29 cellular contexts compared by ENCODE assay signal in genomic region chr2:43274721-43275120, GRCh38.
"Had no signal": no experiment of that assay in that cellular context is flagged by ENCODE, and none has a peak within 500 bp of the region (broad histone marks: within the 10 kb centered on the region; RNA-seq: fewer than 3 reads in every experiment).

No MANE protein-coding gene starts in this region.

- H3K27ac Mint-ChIP-seq: activated CD8-positive, alpha-beta T cell treated with anti-CD3 and anti-CD28 coated beads, Interleukin-2, amount 10 ng/mL, durations not matched to agents 7 days and 5 days; activated naive CD4-positive, alpha-beta T cell treated with anti-CD3 and anti-CD28 coated beads, Interleukin-2, amount 50 U/mL, for 24 hours; activated T-helper 1 cell treated with anti-CD3 and anti-CD28 coated beads, Interleukin-12 subunit alpha, Interleukin-12 subunit beta, Interleukin-2, Interleukin-4 antibody, amounts not matched to agents 30 ng/mL and 10 ng/mL and 1 ng/mL, durations not matched to agents 14 hours and 24 hours and 36 hours; T-helper 1 cell treated with Interleukin-12 subunit alpha and Interleukin-12 subunit beta and Interleukin-4 antibody, amounts not matched to agents 30 μg/mL and 1 μg/mL, for 36 hours; WTC11 had no signal

- DNase-seq: activated CD4-positive, alpha-beta T cell treated with anti-CD3 and anti-CD28 coated beads for 48 hours; activated CD4-positive, alpha-beta T cell treated with anti-CD3 and anti-CD28 coated beads, Interleukin-2, amount 50 U/mL, for 4 hours; activated CD4-positive, CD25-positive, alpha-beta regulatory T cell treated with anti-CD3 and anti-CD28 coated beads, Interleukin-2, amount 50 U/mL, for 72 hours; activated CD8-positive, alpha-beta memory T cell treated with anti-CD3 and anti-CD28 coated beads, Interleukin-2, amount 50 U/mL, for 48 hours; activated CD8-positive, alpha-beta T cell treated with anti-CD3 and anti-CD28 coated beads, Interleukin-2, amount 10 ng/mL, durations not matched to agents 7 days and 5 days; activated effector memory CD4-positive, alpha-beta T cell treated with Interleukin-2 at 50 U/mL for 16 hours; activated naive CD4-positive, alpha-beta T cell; activated T-cell treated with anti-CD3 and anti-CD28 coated beads, Interleukin-2, amount 50 U/mL, for 1 hour; aorta; body of pancreas; Karpas-422; NCI-H1105 treated with DMSO at 0.1 percent for 48 hours; NCI-H1436 treated with DMSO at 0.1 percent for 48 hours; NCI-H187; NCI-H2081; NCI-H510A treated with DMSO at 0.1 percent for 48 hours; NCI-H69; NK-92 treated with Interleukin-12 subunit alpha and Interleukin-12 subunit beta, amount 100 ng/mL, for 24 hours; OCI-M1; RPMI8226; SJCRH30; T-helper 9 cell had no signal

- H3K4me3 ChIP-seq: body of pancreas, K562, SJCRH30 had no signal

- H3K9me3 Mint-ChIP-seq: activated naive CD4-positive, alpha-beta T cell treated with anti-CD3 and anti-CD28 coated beads, Interleukin-2, amount 50 U/mL, for 24 hours; activated T-helper 1 cell treated with anti-CD3 and anti-CD28 coated beads, Interleukin-12 subunit alpha, Interleukin-12 subunit beta, Interleukin-2, Interleukin-4 antibody, amounts not matched to agents 30 ng/mL and 10 ng/mL and 1 ng/mL, durations not matched to agents 14 hours and 24 hours and 36 hours; T-helper 1 cell treated with Interleukin-12 subunit alpha and Interleukin-12 subunit beta and Interleukin-4 antibody, amounts not matched to agents 30 μg/mL and 1 μg/mL, for 36 hours; WTC11 had no signal

- H3K27me3 ChIP-seq: body of pancreas, SJCRH30 had no signal

- H3K4me3 Mint-ChIP-seq: activated CD8-positive, alpha-beta T cell treated with anti-CD3 and anti-CD28 coated beads, Interleukin-2, amount 10 ng/mL, durations not matched to agents 7 days and 5 days; activated naive CD4-positive, alpha-beta T cell treated with anti-CD3 and anti-CD28 coated beads, Interleukin-2, amount 50 U/mL, for 24 hours; activated T-helper 1 cell treated with anti-CD3 and anti-CD28 coated beads, Interleukin-12 subunit alpha, Interleukin-12 subunit beta, Interleukin-2, Interleukin-4 antibody, amounts not matched to agents 30 ng/mL and 10 ng/mL and 1 ng/mL, durations not matched to agents 14 hours and 24 hours and 36 hours; T-helper 1 cell treated with Interleukin-12 subunit alpha and Interleukin-12 subunit beta and Interleukin-4 antibody, amounts not matched to agents 30 μg/mL and 1 μg/mL, for 36 hours; WTC11 had no signal

- H3K9me3 ChIP-seq: body of pancreas, SJCRH30 had no signal

- H3K4me1 Mint-ChIP-seq: activated naive CD4-positive, alpha-beta T cell treated with anti-CD3 and anti-CD28 coated beads, Interleukin-2, amount 50 U/mL, for 24 hours had no signal

- ATAC-seq: activated CD8-positive, alpha-beta T cell treated with anti-CD3 and anti-CD28 coated beads, Interleukin-2, amount 10 ng/mL, durations not matched to agents 7 days and 5 days; body of pancreas; K562; Panc1; Right ventricle myocardium inferior; WTC11 had no signal

- H3K27ac ChIP-seq: body of pancreas, SJCRH30 had no signal

- H3K27me3 Mint-ChIP-seq: activated naive CD4-positive, alpha-beta T cell treated with anti-CD3 and anti-CD28 coated beads, Interleukin-2, amount 50 U/mL, for 24 hours had no signal
